ENCODE assay signal across 1 cellular context in genomic region chr1:246526915-246527314, GRCh38.
TF ChIP-seq lines count a peak whose summit lies in the region.

No MANE protein-coding gene starts in this region.

TF ChIP-seq in HepG2, 621 proteins besides CTCF, POLR2A, EP300 and RAD21:
- TF ChIP-seq PPARG (CRISPR knock-in tag; conservative IDR thresholded peaks at IDR 0.05) (no peak), SOX13 (IDR thresholded peaks at IDR 0.05) (no peak), SOX13 (CRISPR knock-in tag; conservative IDR thresholded peaks at IDR 0.05 in 1 of 2, IDR thresholded peaks at IDR 0.05 in 1 of 2) (no peak), RBAK (CRISPR knock-in tag; IDR thresholded peaks at IDR 0.05) (no peak), ZNF207 (IDR thresholded peaks at IDR 0.05; ENCODE audit: borderline replicate concordance) (no peak), ZNF780A (CRISPR knock-in tag; IDR thresholded peaks at IDR 0.05) (no peak), MIER3 (CRISPR knock-in tag; IDR thresholded peaks at IDR 0.05; ENCODE audit: borderline replicate concordance) (no peak), HOMEZ (CRISPR knock-in tag; IDR thresholded peaks at IDR 0.05; ENCODE audit: low read depth) (no peak), ZNF20 (CRISPR knock-in tag; IDR thresholded peaks at IDR 0.05) (no peak), MYNN (CRISPR knock-in tag; IDR thresholded peaks at IDR 0.05; ENCODE audit: low read depth) (no peak), FUBP1 (CRISPR knock-in tag; IDR thresholded peaks at IDR 0.05; ENCODE audit: borderline replicate concordance) (no peak)
- TF ChIP-seq, protein P1, sequence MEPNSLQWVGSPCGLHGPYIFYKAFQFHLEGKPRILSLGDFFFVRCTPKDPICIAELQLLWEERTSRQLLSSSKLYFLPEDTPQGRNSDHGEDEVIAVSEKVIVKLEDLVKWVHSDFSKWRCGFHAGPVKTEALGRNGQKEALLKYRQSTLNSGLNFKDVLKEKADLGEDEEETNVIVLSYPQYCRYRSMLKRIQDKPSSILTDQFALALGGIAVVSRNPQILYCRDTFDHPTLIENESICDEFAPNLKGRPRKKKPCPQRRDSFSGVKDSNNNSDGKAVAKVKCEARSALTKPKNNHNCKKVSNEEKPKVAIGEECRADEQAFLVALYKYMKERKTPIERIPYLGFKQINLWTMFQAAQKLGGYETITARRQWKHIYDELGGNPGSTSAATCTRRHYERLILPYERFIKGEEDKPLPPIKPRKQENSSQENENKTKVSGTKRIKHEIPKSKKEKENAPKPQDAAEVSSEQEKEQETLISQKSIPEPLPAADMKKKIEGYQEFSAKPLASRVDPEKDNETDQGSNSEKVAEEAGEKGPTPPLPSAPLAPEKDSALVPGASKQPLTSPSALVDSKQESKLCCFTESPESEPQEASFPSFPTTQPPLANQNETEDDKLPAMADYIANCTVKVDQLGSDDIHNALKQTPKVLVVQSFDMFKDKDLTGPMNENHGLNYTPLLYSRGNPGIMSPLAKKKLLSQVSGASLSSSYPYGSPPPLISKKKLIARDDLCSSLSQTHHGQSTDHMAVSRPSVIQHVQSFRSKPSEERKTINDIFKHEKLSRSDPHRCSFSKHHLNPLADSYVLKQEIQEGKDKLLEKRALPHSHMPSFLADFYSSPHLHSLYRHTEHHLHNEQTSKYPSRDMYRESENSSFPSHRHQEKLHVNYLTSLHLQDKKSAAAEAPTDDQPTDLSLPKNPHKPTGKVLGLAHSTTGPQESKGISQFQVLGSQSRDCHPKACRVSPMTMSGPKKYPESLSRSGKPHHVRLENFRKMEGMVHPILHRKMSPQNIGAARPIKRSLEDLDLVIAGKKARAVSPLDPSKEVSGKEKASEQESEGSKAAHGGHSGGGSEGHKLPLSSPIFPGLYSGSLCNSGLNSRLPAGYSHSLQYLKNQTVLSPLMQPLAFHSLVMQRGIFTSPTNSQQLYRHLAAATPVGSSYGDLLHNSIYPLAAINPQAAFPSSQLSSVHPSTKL (CRISPR knock-in tag; IDR thresholded peaks at IDR 0.05) = no peak
